14 cellular contexts compared by ENCODE assay signal in the genomic region with DNA sequence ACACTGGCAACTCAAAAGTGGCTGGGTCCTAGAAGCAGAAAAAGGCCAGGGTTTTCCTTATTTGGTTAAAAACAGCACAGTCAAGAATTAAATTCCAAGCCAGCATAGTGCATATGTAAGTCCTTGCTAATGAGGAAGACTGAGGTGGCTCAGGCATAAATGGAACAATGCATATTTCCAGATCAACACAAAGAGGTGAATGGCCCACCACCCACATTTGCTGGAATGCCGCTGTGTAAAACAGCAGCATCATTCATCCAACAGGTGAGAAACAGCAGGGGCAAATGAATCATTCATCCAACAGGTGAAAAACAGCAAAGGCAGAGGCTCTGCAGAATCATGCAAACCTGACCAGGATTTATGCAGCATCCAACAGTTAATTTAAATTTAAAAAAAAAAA. TPM values are rescaled to one million over a fixed set of nuclear protein-coding genes. Genes with fewer than 3 reads are reported as not detected.
DNase-seq lines count a peak whose midpoint lies in the region; ATAC-seq and TF ChIP-seq lines count a peak whose summit lies in the region.
"Had no signal": no experiment of that assay in that cellular context is flagged by ENCODE, and none has a peak within 500 bp of the region (broad histone marks: within the 10 kb centered on the region; RNA-seq: fewer than 3 reads in every experiment).

No MANE protein-coding gene starts in this region.

- WGBS in transverse colon (ENCODE audit: low coverage in 1 of 2), 2 donors: 92% methylated on average over 1 of the region's 1 CpG; no CpG with 5 or more reads in 1 of the 2 donors

- H3K27ac ChIP-seq in GM23338 (ENCODE audit: low read depth) (peak overlapping the region; percentile 98), neural progenitor cell (no peak overlapping the region), transverse colon (no peak overlapping the region)

- peaks cover 16% of the 10 kb centered on the region for H3K27me3 Mint-ChIP-seq in GM23338 (ENCODE audit: insufficient read depth, low read depth, poor library complexity)
- peaks cover 2% of the 10 kb centered on the region for H3K27me3 Mint-ChIP-seq in neural progenitor cell (ENCODE audit: insufficient read depth, low read depth)
- H3K27me3 Mint-ChIP-seq in natural killer cell (ENCODE audit: low read depth in 2 of 2): peaks cover 0 to 20% of the 10 kb centered on the region in 2 donors

- H2AFZ ChIP-seq in GM23338 (no peak overlapping the region), neural progenitor cell (replicated peaks) (no peak overlapping the region)

- H3K9me3 Mint-ChIP-seq in GM23338 (no peaks in the 10 kb centered on the region), neural progenitor cell (no peaks in the 10 kb centered on the region), natural killer cell (no peaks in the 10 kb centered on the region)
- H3K9me3 Mint-ChIP-seq: CD8-positive, alpha-beta T cell; HFFc6 had no signal

- H3K4me1 Mint-ChIP-seq in GM23338 (peaks cover 81% of the 10 kb centered on the region), neural progenitor cell (peaks cover 3% of the 10 kb centered on the region), natural killer cell (no peaks in the 10 kb centered on the region)

- in situ Hi-C loops in transverse colon (cut with MboI; ENCODE audit: low pct_ligation_motif_present in 1 of 4, low pct_unique_long_range_greater_than_20kb in 1 of 4, low sequenced_read_pairs in 3 of 4): no loop called here

- TF ChIP-seq CTCF in GM23338 (conservative IDR thresholded peaks at IDR 0.05; ENCODE audit: low read depth in 2 of 2) (peak in 1 of 2 experiments; percentile 17; a peak in 2 of 4 replicates), neural progenitor cell (IDR thresholded peaks at IDR 0.05) (no peak), transverse colon (IDR thresholded peaks at IDR 0.05) (no peak), natural killer cell (IDR thresholded peaks at IDR 0.05) (no peak)

- TF ChIP-seq POLR2A in transverse colon (IDR thresholded peaks at IDR 0.05): no peak

- TF ChIP-seq RAD21 in Ishikawa (IDR thresholded peaks at IDR 0.05; ENCODE audit: low read depth): no peak

- H3K4me1 ChIP-seq in GM23338 (ENCODE audit: insufficient read depth) (peaks cover 77% of the 10 kb centered on the region), neural progenitor cell (peaks cover 39% of the 10 kb centered on the region), transverse colon (peaks cover 0 to 13% (median 8%) of the 10 kb centered on the region in 4 donors)

- H3K9me2 ChIP-seq in GM23338 (ENCODE audit: insufficient read depth): no peaks in the 10 kb centered on the region

- H4K20me1 ChIP-seq in GM23338 (replicated peaks; ENCODE audit: insufficient read depth) (no peaks in the 10 kb centered on the region), neural progenitor cell (ENCODE audit: low read depth) (no peaks in the 10 kb centered on the region)

- H3K4me3 ChIP-seq in GM23338: no peak overlapping the region
- no peak overlapping the region for H3K4me3 ChIP-seq in neural progenitor cell
- no peak overlapping the region for H3K4me3 ChIP-seq in transverse colon
- H3K4me3 ChIP-seq: BLaER1 treated with 17β-estradiol and CSF1 and Interleukin-3, amounts not matched to agents 10 nM and 100 nM had no signal

- ATAC-seq in GM23338 (peak; percentile 80), natural killer cell (no peak)
- ATAC-seq: CD8-positive, alpha-beta T cell; Right ventricle myocardium inferior had no signal

- H3K79me2 ChIP-seq in GM23338 (replicated peaks; ENCODE audit: insufficient read depth) (peaks cover 64% of the 10 kb centered on the region), neural progenitor cell (ENCODE audit: low read depth) (peaks cover 52% of the 10 kb centered on the region)

- H3K9ac ChIP-seq in neural progenitor cell: no peak overlapping the region
- H3K9ac ChIP-seq: BLaER1 treated with 17β-estradiol and CSF1 and Interleukin-3, amounts not matched to agents 10 nM and 100 nM had no signal

- intact Hi-C loops in transverse colon (cut with DNase I; ENCODE audit: low total_unique reads) (no loop called here), natural killer cell (cut with micrococcal nuclease) (no loop called here)

- DNase-seq in GM23338 (ENCODE audit: low spot score) (peak; percentile 92), iPS DF 19.7 (ENCODE audit: low read depth, low spot score) (peak; percentile 100), neural progenitor cell (ENCODE audit: low spot score) (peak; percentile 20), transverse colon (no peak), NCI-H187 (lab: John Stamatoyannopoulos, UW) (no peak), natural killer cell (no peak)
- DNase-seq: CD8-positive, alpha-beta T cell; NCI-H2029 treated with DMSO at 0.1 percent for 48 hours; NCI-H2171; NK-92 treated with Interleukin-12 subunit alpha and Interleukin-12 subunit beta, amount 100 ng/mL, for 24 hours had no signal

- H3F3A ChIP-seq in GM23338 (replicated peaks; ENCODE audit: low read depth) (peaks cover 20% of the 10 kb centered on the region; the same call in 1 of the 2 replicates), neural progenitor cell (ENCODE audit: low read depth) (peaks cover 19% of the 10 kb centered on the region)

- H3K27me3 ChIP-seq in GM23338 (ENCODE audit: insufficient read depth): no peaks in the 10 kb centered on the region
- no peaks in the 10 kb centered on the region for H3K27me3 ChIP-seq in neural progenitor cell
- H3K27me3 ChIP-seq in transverse colon: no peaks in the 10 kb centered on the region
- H3K27me3 ChIP-seq: BLaER1 treated with 17β-estradiol and CSF1 and Interleukin-3, amounts not matched to agents 10 nM and 100 nM had no signal

- no peaks in the 10 kb centered on the region for H3K9me3 ChIP-seq in neural progenitor cell (ENCODE audit: low read depth)
- H3K9me3 ChIP-seq in transverse colon: no peaks in the 10 kb centered on the region
- H3K9me3 ChIP-seq: BLaER1 treated with 17β-estradiol and CSF1 and Interleukin-3, amounts not matched to agents 10 nM and 100 nM had no signal

- H3K36me3 ChIP-seq in GM23338 (ENCODE audit: insufficient read depth) (no peaks in the 10 kb centered on the region), neural progenitor cell (no peaks in the 10 kb centered on the region), transverse colon (no peaks in the 10 kb centered on the region)

- H3K27ac Mint-ChIP-seq in GM23338: peak overlapping the region; percentile 99
- no peak overlapping the region for H3K27ac Mint-ChIP-seq in neural progenitor cell
- H3K27ac Mint-ChIP-seq in natural killer cell: no peak overlapping the region
- H3K27ac Mint-ChIP-seq: CD8-positive, alpha-beta T cell had no signal

- H3K36me3 Mint-ChIP-seq in GM23338 (ENCODE audit: low read depth): peaks cover 57% of the 10 kb centered on the region
- no peaks in the 10 kb centered on the region for H3K36me3 Mint-ChIP-seq in neural progenitor cell
- H3K36me3 Mint-ChIP-seq in natural killer cell: no peaks in the 10 kb centered on the region
- H3K36me3 Mint-ChIP-seq: CD8-positive, alpha-beta T cell had no signal

- TF ChIP-seq EP300 in Ishikawa (IDR thresholded peaks at IDR 0.05; ENCODE audit: borderline replicate concordance) (peak; percentile 13; the same call in 1 of the 2 replicates), transverse colon (IDR thresholded peaks at IDR 0.05; ENCODE audit: low read depth) (no peak)

- H3K4me2 ChIP-seq in GM23338 (no peak overlapping the region), neural progenitor cell (no peak overlapping the region)

- H3K4me3 Mint-ChIP-seq in GM23338 (0 out of 3 replicates have a peak overlapping the region, but pooled peaks have one; percentile 53), neural progenitor cell (no peak overlapping the region), natural killer cell (no peak overlapping the region)
- H3K4me3 Mint-ChIP-seq: CD8-positive, alpha-beta T cell; HFFc6 had no signal

TF ChIP-seq in GM23338, 12 proteins besides CTCF, POLR2A, EP300 and RAD21 (continues in another document):
- peak; percentile 75 for TF ChIP-seq CREB1 (CRISPR knock-in tag; IDR thresholded peaks at IDR 0.05; ENCODE audit: low read depth)
- no peak for TF ChIP-seq ZNF114 (CRISPR knock-in tag; IDR thresholded peaks at IDR 0.05)
- peak; percentile 42; the same call in 1 of the 2 replicates for TF ChIP-seq POLR2AphosphoS5 (IDR thresholded peaks at IDR 0.05; ENCODE audit: low read depth)

TF ChIP-seq in Ishikawa, 13 proteins besides CTCF, POLR2A, EP300 and RAD21:
- TF ChIP-seq MAX (IDR thresholded peaks at IDR 0.05): no peak
- TF ChIP-seq TCF12 (IDR thresholded peaks at IDR 0.05; ENCODE audit: low read depth): no peak
- TF ChIP-seq TEAD4 (IDR thresholded peaks at IDR 0.05): peak; percentile 24; the same call in 1 of the 2 replicates
- TF ChIP-seq YY1 (IDR thresholded peaks at IDR 0.05; ENCODE audit: low read depth): no peak

RNA-seq across cellular contexts. Expression of gene GPR176, which starts 32.9 kb away (rescaled TPM):
- 226 and 248 TPM in 2 replicates for total RNA-seq in GM23338 (2014; rRNA removed; shearing (Covaris generic))
- 60.0 and 62.9 TPM in 2 replicates for polyA plus RNA-seq in GM23338 (2016; fragmentation: Nextera tagmentation; extraction: Ambion mirVana)
- total RNA-seq in neural progenitor cell (ENCODE audit: low replicate concordance) (20.6 and 36.4 TPM in 2 replicates), transverse colon (10 to 100 TPM in 1 of 4 donors, 1 to 10 TPM in 2, not detected in 1; 1.6 to 10.9 (median 2.5) TPM), natural killer cell (under 1 TPM in 1 of 3 donors, not detected in 2; 0.38 TPM)

RNA-seq across cellular contexts. Expression of gene EIF2AK4, which starts 46.7 kb away (rescaled TPM):
- 149 and 164 TPM in 2 replicates for total RNA-seq in GM23338 (2014; rRNA removed; shearing (Covaris generic))
- polyA plus RNA-seq in GM23338 (2016; fragmentation: Nextera tagmentation; extraction: Ambion mirVana): 456 and 490 TPM in 2 replicates
- total RNA-seq in neural progenitor cell (ENCODE audit: low replicate concordance) (55.9 and 62.9 TPM in 2 replicates), transverse colon (10 to 100 TPM; 22.4 to 52.9 (median 36.5) TPM), natural killer cell (10 to 100 TPM; 13.9 to 21.3 (median 19.6) TPM)

Comparison
In these comparisons a context has a peak if more than half of its experiments do, and no peak if none do; other contexts are left out.
1. DNase-seq: peak in GM23338 (single experiment), iPS DF 19.7 (single experiment) and neural progenitor cell (single experiment); none in transverse colon (single experiment), NCI-H187 (0 of 2) and natural killer cell (single experiment).